1 cellular context compared by ENCODE assay signal in genomic region chr19:13846533-13847032, GRCh38.
A peak's percentile ranks its signal among the peaks of the same experiment; 100 is the strongest.
TF ChIP-seq lines count a peak whose summit lies in the region.

No MANE protein-coding gene starts in this region.

TF ChIP-seq in H1, 55 proteins besides CTCF, POLR2A, EP300 and RAD21:
- TF ChIP-seq RBBP5 (IDR thresholded peaks at IDR 0.05; ENCODE audit: borderline replicate concordance, low read depth, low read length) (peak; percentile 76; the same call in 1 of the 2 replicates), TCF12 (IDR thresholded peaks at IDR 0.05; ENCODE audit: low read depth, low read length) (0 out of 2 replicates have a peak, but pooled peaks have one; percentile 43), TAF1 (IDR thresholded peaks at IDR 0.05; ENCODE audit: low read depth, low read length) (peak; percentile 34; the same call in 1 of the 2 replicates), ASH2L (IDR thresholded peaks at IDR 0.05; ENCODE audit: low read length) (peak; percentile 83), CBX5 (IDR thresholded peaks at IDR 0.05; ENCODE audit: low read depth, low read length) (no peak), SIN3A (conservative IDR thresholded peaks at IDR 0.05 in 1 of 2, IDR thresholded peaks at IDR 0.05 in 1 of 2; ENCODE audit: low read depth in 1 of 2, low read length in 2 of 2) (0 out of 4 replicates have a peak, but pooled peaks of 1 of the 2 experiments have one; percentile 23), SP1 (IDR thresholded peaks at IDR 0.05; ENCODE audit: low read depth, low read length) (0 out of 2 replicates have a peak, but pooled peaks have one; percentile 7), SIX5 (IDR thresholded peaks at IDR 0.05; ENCODE audit: low read depth, low read length) (no peak), POLR2AphosphoS5 (IDR thresholded peaks at IDR 0.05; ENCODE audit: low read depth, low read length) (peak; percentile 71; the same call in 1 of the 2 replicates), CREB1 (IDR thresholded peaks at IDR 0.05) (peak; percentile 76; the same call in 1 of the 2 replicates), CHD2 (IDR thresholded peaks at IDR 0.05; ENCODE audit: low read length) (0 out of 2 replicates have a peak, but pooled peaks have one; percentile 6), HDAC6 (IDR thresholded peaks at IDR 0.05; ENCODE audit: low read depth, low read length) (no peak)
